28 cellular contexts compared by ENCODE assay signal in genomic region chr3:129329858-129330257, GRCh38.
"Had no signal": no experiment of that assay in that cellular context is flagged by ENCODE, and none has a peak within 500 bp of the region (broad histone marks: within the 10 kb centered on the region; RNA-seq: fewer than 3 reads in every experiment).

No MANE protein-coding gene starts in this region.

- H3K27me3 ChIP-seq: colonic mucosa, dorsolateral prefrontal cortex, esophagus muscularis mucosa, esophagus squamous epithelium, foreskin keratinocyte, gastrocnemius medialis, heart left ventricle, heart right ventricle had no signal

- H3K27ac ChIP-seq: colonic mucosa, coronary artery, dorsolateral prefrontal cortex, epithelial cell of prostate, esophagus muscularis mucosa, esophagus squamous epithelium, foreskin keratinocyte, gastrocnemius medialis, gastroesophageal sphincter, heart left ventricle, heart right ventricle had no signal

- H3K36me3 ChIP-seq: colonic mucosa, gastrocnemius medialis, heart left ventricle had no signal

- H3K9me3 ChIP-seq: colonic mucosa, esophagus muscularis mucosa, esophagus squamous epithelium, gastrocnemius medialis, gastroesophageal sphincter, heart left ventricle, heart right ventricle had no signal

- H3K4me1 ChIP-seq: colonic mucosa, esophagus muscularis mucosa, esophagus squamous epithelium, foreskin keratinocyte, gastrocnemius medialis, gastroesophageal sphincter, heart left ventricle, heart right ventricle had no signal

- FAIRE-seq: colon, endometrium, endothelial cell of umbilical vein, frontal cortex had no signal

- DNase-seq: colonic mucosa; cortex of kidney; dermis blood vessel endothelial cell; dorsolateral prefrontal cortex; effector CD4-positive, alpha-beta T cell; effector CD8-positive, alpha-beta T cell; effector memory CD4-positive, alpha-beta T cell; effector memory CD8-positive, alpha-beta T cell; endodermal cell; erythroblast; esophagus squamous epithelium; foreskin fibroblast; foreskin keratinocyte; foreskin melanocyte; gastrocnemius medialis; glutamatergic neuron; head of caudate nucleus; heart right ventricle had no signal

- ATAC-seq: effector memory CD8-positive, alpha-beta T cell; esophagus mucosa; foreskin keratinocyte; gastrocnemius medialis; gastroesophageal sphincter; heart left ventricle; heart right ventricle had no signal

- H3K4me3 ChIP-seq: colonic mucosa, coronary artery, dorsolateral prefrontal cortex, esophagus muscularis mucosa, esophagus squamous epithelium, gastrocnemius medialis, gastroesophageal sphincter, heart left ventricle, heart right ventricle had no signal
